Comparison of ENCODE assay signal across 16 cellular contexts in genomic region chr20:22791877-22792525, GRCh38.
"Had no signal": no experiment of that assay in that cellular context is flagged by ENCODE, and none has a peak within 500 bp of the region (broad histone marks: within the 10 kb centered on the region; RNA-seq: fewer than 3 reads in every experiment).

No MANE protein-coding gene starts in this region.

- DNase-seq: activated CD4-positive, CD25-positive, alpha-beta regulatory T cell treated with anti-CD3 and anti-CD28 coated beads, Interleukin-2, amount 50 U/mL, for 72 hours; activated naive CD4-positive, alpha-beta T cell; activated naive CD8-positive, alpha-beta T cell treated with anti-CD3 and anti-CD28 coated beads, Interleukin-2, amount 50 U/mL, for 24 hours; effector CD4-positive, alpha-beta T cell; naive B cell; pancreas; stimulated activated CD4-positive, alpha-beta T cell treated with anti-CD3 and anti-CD28 coated beads, Interleukin-12 subunit alpha, Interleukin-12 subunit beta, amount 100 ng/mL, for 4 hours; stimulated activated CD4-positive, alpha-beta T cell treated with anti-CD3 and anti-CD28 coated beads, Interleukin-2, amount 100 ng/mL, for 24 hours; uterus had no signal

- H3K4me3 Mint-ChIP-seq: activated naive CD8-positive, alpha-beta T cell treated with anti-CD3 and anti-CD28 coated beads, Interleukin-2, amount 50 U/mL, for 24 hours; naive B cell; neural progenitor cell had no signal

- H3K27ac Mint-ChIP-seq: activated naive CD8-positive, alpha-beta T cell treated with anti-CD3 and anti-CD28 coated beads, Interleukin-2, amount 50 U/mL, for 24 hours; naive B cell; neural progenitor cell had no signal

- ATAC-seq: activated naive CD8-positive, alpha-beta T cell treated with anti-CD3 and anti-CD28 coated beads, Interleukin-2, amount 50 U/mL, for 24 hours; gastroesophageal sphincter; left lobe of liver; pancreas had no signal

- H3K4me3 ChIP-seq: ascending aorta, cardiac muscle cell, coronary artery, gastroesophageal sphincter, neural progenitor cell, pancreas, thoracic aorta, uterus had no signal

- H2AFZ ChIP-seq: neural progenitor cell had no signal

- H3K36me3 ChIP-seq: ascending aorta, cardiac muscle cell, gastroesophageal sphincter, neural progenitor cell, pancreas, thoracic aorta, uterus had no signal

- H3K4me2 ChIP-seq: neural progenitor cell had no signal

- H3K9ac ChIP-seq: neural progenitor cell had no signal

- H3K4me1 ChIP-seq: pancreas, uterus had no signal

- H3K4me1 Mint-ChIP-seq: activated naive CD8-positive, alpha-beta T cell treated with anti-CD3 and anti-CD28 coated beads, Interleukin-2, amount 50 U/mL, for 24 hours; naive B cell had no signal

- H3K27me3 Mint-ChIP-seq: activated naive CD8-positive, alpha-beta T cell treated with anti-CD3 and anti-CD28 coated beads, Interleukin-2, amount 50 U/mL, for 24 hours had no signal

- H3K27me3 ChIP-seq: ascending aorta, cardiac muscle cell, gastroesophageal sphincter, neural progenitor cell, pancreas, uterus had no signal

- H3K27ac ChIP-seq: ascending aorta, cardiac muscle cell, neural progenitor cell, pancreas, thoracic aorta, uterus had no signal

- H3K36me3 Mint-ChIP-seq: naive B cell, neural progenitor cell had no signal

- H3K9me3 Mint-ChIP-seq: neural progenitor cell had no signal

- H3K9me3 ChIP-seq: ascending aorta, gastroesophageal sphincter, pancreas, thoracic aorta, uterus had no signal
